1 cellular context compared by ENCODE assay signal in genomic region chr6:150267686-150268561, GRCh38.
TF ChIP-seq lines count a peak whose summit lies in the region.

No MANE protein-coding gene starts in this region.

TF ChIP-seq in K562, 482 proteins besides CTCF, POLR2A, EP300 and RAD21 (continued from another document and continues in another):
- TF ChIP-seq ZBTB40 (IDR thresholded peaks at IDR 0.05) (no peak), ZBTB40 (CRISPR knock-in tag; IDR thresholded peaks at IDR 0.05) (no peak), ESRRA (IDR thresholded peaks at IDR 0.05; ENCODE audit: borderline replicate concordance, low read depth) (no peak), ERF (CRISPR knock-in tag; IDR thresholded peaks at IDR 0.05) (no peak), ZBTB26 (CRISPR knock-in tag; IDR thresholded peaks at IDR 0.05) (no peak), UBTF (IDR thresholded peaks at IDR 0.05; ENCODE audit: borderline replicate concordance in 1 of 2, low read depth in 2 of 2, low read length in 2 of 2) (no peak), ZNF395 (CRISPR knock-in tag; IDR thresholded peaks at IDR 0.05) (peak; percentile 74), RUNX1 (IDR thresholded peaks at IDR 0.05; ENCODE audit: low read depth) (no peak), ZNF561 (CRISPR knock-in tag; conservative IDR thresholded peaks at IDR 0.05) (no peak), HDAC2 (IDR thresholded peaks at IDR 0.05) (no peak; the same call in 1 of the 2 replicates), HDAC8 (tag; IDR thresholded peaks at IDR 0.05) (0 out of 2 replicates have a peak, but pooled peaks have one; percentile 43), PHF20 (IDR thresholded peaks at IDR 0.05; ENCODE audit: partially characterized antibody) (no peak), XRCC5 (IDR thresholded peaks at IDR 0.05; ENCODE audit: low read depth, low read length) (no peak), SMC3 (conservative IDR thresholded peaks at IDR 0.05; ENCODE audit: insufficient read depth, low read depth, low read length) (no peak), CBFA2T2 (conservative IDR thresholded peaks at IDR 0.05) (peak; percentile 52), NFRKB (IDR thresholded peaks at IDR 0.05; ENCODE audit: low read depth) (peak; percentile 86), SNAPC5 (CRISPR knock-in tag; IDR thresholded peaks at IDR 0.05) (no peak), SFPQ (IDR thresholded peaks at IDR 0.05; ENCODE audit: low read depth, low read length) (no peak), BACH1 (tag; IDR thresholded peaks at IDR 0.05) (peak; percentile 42; the same call in 1 of the 2 replicates), SMARCE1 (IDR thresholded peaks at IDR 0.05) (0 out of 2 replicates have a peak, but pooled peaks have one; percentile 67), MEF2D (tag; conservative IDR thresholded peaks at IDR 0.05; ENCODE audit: low read depth) (peak; percentile 84), NCOA1 (IDR thresholded peaks at IDR 0.05; ENCODE audit: low read depth) (no peak), NBN (IDR thresholded peaks at IDR 0.05; ENCODE audit: low read depth) (0 out of 2 replicates have a peak, but pooled peaks have one; percentile 44), ZNF239 (CRISPR knock-in tag; IDR thresholded peaks at IDR 0.05) (no peak; the same call in 1 of the 2 replicates), CTBP1 (IDR thresholded peaks at IDR 0.05; ENCODE audit: borderline replicate concordance) (peak; percentile 73), E2F5 (CRISPR knock-in tag; IDR thresholded peaks at IDR 0.05) (no peak), CHD1 (IDR thresholded peaks at IDR 0.05; ENCODE audit: low read length) (no peak), SMARCA5 (IDR thresholded peaks at IDR 0.05) (no peak), IRF9 (tag; IDR thresholded peaks at IDR 0.05) (peak; percentile 28; the same call in 1 of the 2 replicates), KLF16 (IDR thresholded peaks at IDR 0.05) (0 out of 2 replicates have a peak, but pooled peaks have one; percentile 29), CXXC5 (CRISPR knock-in tag; IDR thresholded peaks at IDR 0.05) (peak; percentile 42; the same call in 1 of the 2 replicates), MAFF (IDR thresholded peaks at IDR 0.05; ENCODE audit: low read length) (peak; percentile 17; the same call in 1 of the 2 replicates), ZNF785 (CRISPR knock-in tag; IDR thresholded peaks at IDR 0.05) (no peak), FUS (optimal IDR thresholded peaks at IDR 0.05; ENCODE audit: low read depth, low read length) (no peak), ELF2 (CRISPR knock-in tag; IDR thresholded peaks at IDR 0.05) (peak; percentile 45; the same call in 1 of the 2 replicates), ZC3H8 (IDR thresholded peaks at IDR 0.05) (no peak), PTBP1 (IDR thresholded peaks at IDR 0.05; ENCODE audit: low read depth, low read length) (no peak), STAT5A (IDR thresholded peaks at IDR 0.05; ENCODE audit: borderline replicate concordance, low read length) (no peak), ZNF57 (CRISPR knock-in tag; IDR thresholded peaks at IDR 0.05) (no peak), ZC3H11A (IDR thresholded peaks at IDR 0.05; ENCODE audit: low read depth, low read length) (no peak), MIER1 (IDR thresholded peaks at IDR 0.05; ENCODE audit: low read depth) (no peak), SAP30 (IDR thresholded peaks at IDR 0.05; ENCODE audit: borderline replicate concordance, insufficient read depth, low read depth, low read length, poor library complexity, severe bottlenecking) (no peak), NFIC (IDR thresholded peaks at IDR 0.05) (peak; percentile 25; the same call in 1 of the 2 replicates), ZFP91 (CRISPR knock-in tag; IDR thresholded peaks at IDR 0.05) (no peak), BMI1 (IDR thresholded peaks at IDR 0.05; ENCODE audit: low read length) (no peak), HSF4 (CRISPR knock-in tag; IDR thresholded peaks at IDR 0.05; ENCODE audit: borderline replicate concordance) (no peak; the same call in 1 of the 2 replicates), ARID1B (IDR thresholded peaks at IDR 0.05) (peak; percentile 84)
